In the genomic region with DNA sequence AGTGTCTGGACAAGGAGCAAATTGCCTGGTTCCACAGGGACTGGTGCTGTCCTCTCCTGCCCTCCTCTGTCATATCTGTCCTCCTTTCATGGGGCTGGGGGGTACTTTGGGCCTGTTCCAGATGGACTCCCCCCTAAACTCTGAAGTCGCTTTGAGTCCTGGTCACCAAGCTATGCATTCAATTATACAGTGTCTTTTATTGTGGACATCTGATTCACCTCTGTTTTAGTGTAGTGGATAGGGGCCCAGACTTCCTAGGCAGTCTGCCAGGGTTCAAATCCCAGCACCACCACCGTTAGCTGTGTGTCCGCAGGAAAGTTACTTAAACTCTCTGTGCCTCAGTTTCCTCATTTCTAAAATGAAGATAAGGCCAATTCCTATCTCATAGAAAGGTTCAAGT, we compare ENCODE assay signal across 27 cellular contexts.
"Had no signal": no experiment of that assay in that cellular context is flagged by ENCODE, and none has a peak within 500 bp of the region (broad histone marks: within the 10 kb centered on the region; RNA-seq: fewer than 3 reads in every experiment).

No MANE protein-coding gene starts in this region.

- H3K4me3 ChIP-seq: stomach, suprapubic skin, testis, thoracic aorta, thyroid gland, tibial artery, tibial nerve, transverse colon, upper lobe of left lung, upper lobe of right lung, uterus, vagina had no signal

- H3K27me3 ChIP-seq: testis, thyroid gland, tibial nerve, upper lobe of left lung, upper lobe of right lung, uterus, vagina had no signal

- FAIRE-seq: urothelium cell line had no signal

- ATAC-seq: stimulated activated effector memory CD8-positive, alpha-beta T cell treated with anti-CD3 and anti-CD28 coated beads, Interleukin-12 subunit alpha, Interleukin-12 subunit beta, amount 100 ng/mL, for 72 hours; stimulated activated memory B cell treated with anti-CD40 and anti-IgM and Interleukin-4, amounts not matched to agents 10 μg/mL and 1 μg/mL and 100 μg/mL, for 72 hours; stimulated activated naive B cell treated with anti-CD40 and anti-IgM and Interleukin-4, amounts not matched to agents 10 μg/mL and 1 μg/mL and 100 μg/mL, for 72 hours; stimulated activated naive CD8-positive, alpha-beta T cell treated with anti-CD3 and anti-CD28 coated beads, Interleukin-15, amount 100 ng/mL, for 72 hours; stimulated activated naive CD8-positive, alpha-beta T cell treated with anti-CD3 and anti-CD28 coated beads, Interleukin-15, Interleukin-2, amounts not matched to agents 100 U/mL and 50 U/mL, for 24 hours; upper lobe of right lung had no signal

- DNase-seq: stimulated activated CD4-positive, alpha-beta T cell treated with anti-CD3 and anti-CD28 coated beads, Interleukin-2, amount 100 ng/mL, for 48 hours; stimulated activated CD4-positive, alpha-beta T cell treated with anti-CD3 and anti-CD28 coated beads, Interleukin-4, amount 100 ng/mL, for 1 hour; stimulated activated CD4-positive, alpha-beta T cell treated with anti-CD3 and anti-CD28 coated beads, Interleukin-4, amount 100 ng/mL, for 24 hours; stimulated activated CD4-positive, alpha-beta T cell treated with anti-CD3 and anti-CD28 coated beads, Interleukin-4, amount 100 ng/mL, for 4 hours; stimulated activated CD8-positive, alpha-beta memory T cell treated with anti-CD3 and anti-CD28 coated beads, Interleukin-4, amount 100 ng/mL, for 48 hours; stimulated activated naive B cell treated with anti-CD40 and anti-IgM and Interleukin-4, amounts not matched to agents 10 μg/mL and 1 μg/mL and 100 μg/mL, for 72 hours; stimulated activated naive CD4-positive, alpha-beta T cell; stimulated activated naive CD4-positive, alpha-beta T cell treated with Interleukin-2 at 50 U/mL for 16 hours; stimulated activated naive CD8-positive, alpha-beta T cell treated with anti-CD3 and anti-CD28 coated beads, Interleukin-15, amount 100 ng/mL, for 72 hours; stimulated activated naive CD8-positive, alpha-beta T cell treated with anti-CD3 and anti-CD28 coated beads, Interleukin-15, Interleukin-2, amounts not matched to agents 100 U/mL and 50 U/mL, for 24 hours; stomach; substantia nigra; testis; thyroid gland; tibial artery; transverse colon; trophoblast cell; upper lobe of left lung; upper lobe of right lung; uterus had no signal

- H3K9me3 ChIP-seq: stomach, suprapubic skin, testis, thoracic aorta, thyroid gland, tibial artery, tibial nerve, transverse colon, upper lobe of left lung, upper lobe of right lung, uterus, vagina had no signal

- H3K36me3 ChIP-seq: stomach, suprapubic skin, thoracic aorta, thyroid gland, tibial artery, tibial nerve, transverse colon, upper lobe of left lung, upper lobe of right lung, uterus, vagina had no signal

- H3K27ac ChIP-seq: stomach, suprapubic skin, testis, thoracic aorta, thyroid gland, tibial artery, tibial nerve, transverse colon, upper lobe of left lung, upper lobe of right lung, uterus, vagina had no signal

- H3K4me1 ChIP-seq: stomach, suprapubic skin, testis, thyroid gland, tibial artery, tibial nerve, transverse colon, upper lobe of left lung, upper lobe of right lung, uterus, vagina had no signal
